9 cellular contexts compared by ENCODE assay signal in the genomic region with DNA sequence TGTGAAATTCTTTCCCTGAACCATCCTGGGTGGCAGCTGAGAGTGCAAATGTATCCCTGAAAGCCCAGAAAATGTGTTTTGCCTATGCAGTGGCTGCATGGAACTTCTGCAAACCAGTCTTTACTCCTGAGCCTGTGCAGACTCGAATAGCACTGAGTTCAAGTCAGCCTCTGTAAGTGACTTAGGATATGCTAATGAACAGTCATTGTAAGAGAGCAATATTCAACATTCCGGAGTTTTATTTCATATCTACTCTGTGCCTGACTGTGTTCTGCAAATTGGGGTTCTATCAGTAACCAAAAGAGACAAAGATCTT.
DNase-seq lines count a peak whose midpoint lies in the region; ATAC-seq, FAIRE-seq and TF ChIP-seq lines count a peak whose summit lies in the region.
"Had no signal": no experiment of that assay in that cellular context is flagged by ENCODE, and none has a peak within 500 bp of the region (broad histone marks: within the 10 kb centered on the region; RNA-seq: fewer than 3 reads in every experiment).

No MANE protein-coding gene starts in this region.

- dilution Hi-C loops in keratinocyte (cut with MboI; ENCODE audit: extremely low pct_ligation_motif_present, low sequenced_read_pairs): no loop called here

- ATAC-seq in SK-N-SH treated with all-trans-retinoic acid at 6 μM for 48 hours (no peak), GM18520 (IDR thresholded peaks at IDR 0.05; ENCODE audit: unreplicated experiment) (no peak)

- H3K4me3 ChIP-seq in SK-N-SH (ENCODE audit: low read depth in 2 of 2, low read length in 1 of 2) (peak overlapping the region in 1 of 2 experiments; percentile 2; a peak in 1 of 4 replicates), adrenal gland (no peak overlapping the region), keratinocyte (ENCODE audit: control insufficient read depth in 2 of 3, extremely low read depth in 1 of 3, insufficient read depth in 2 of 3, low read depth in 1 of 3, low read length in 3 of 3) (peak overlapping the region in 1 of 3 experiments; percentile 22), suprapubic skin (no peak overlapping the region)

- CTCF ChIA-PET in SK-N-SH (lab: Yijun Ruan, JAX): interaction anchor here (0.9 kb wide), 1 partner anchor 162 kb away, joined by 3 read pairs; no protein-coding TSS in a partner anchor

- TF ChIP-seq RAD21 in SK-N-SH (IDR thresholded peaks at IDR 0.05; ENCODE audit: low read length): no peak

- no peaks in the 10 kb centered on the region for H3K79me2 ChIP-seq in SK-N-SH (ENCODE audit: insufficient read depth)
- H3K79me2 ChIP-seq in keratinocyte (ENCODE audit: control insufficient read depth, insufficient read depth, low read length): no peaks in the 10 kb centered on the region

- H3K9me1 ChIP-seq in keratinocyte (ENCODE audit: control insufficient read depth, extremely low read depth, insufficient read depth, low read length): no peaks in the 10 kb centered on the region

- H3K36me3 ChIP-seq in SK-N-SH (replicated peaks in 1 of 2; ENCODE audit: control insufficient read depth in 1 of 2, insufficient read depth in 2 of 2, low read length in 1 of 2) (no peaks in the 10 kb centered on the region), adrenal gland (replicated peaks in 1 of 2) (no peaks in the 10 kb centered on the region), keratinocyte (ENCODE audit: control insufficient read depth in 2 of 2, extremely low read depth in 1 of 2, insufficient read depth in 2 of 2, low read length in 2 of 2) (no peaks in the 10 kb centered on the region), suprapubic skin (no peaks in the 10 kb centered on the region)

- H3K27ac ChIP-seq in SK-N-SH (ENCODE audit: low read depth in 2 of 2, low read length in 1 of 2): peak overlapping the region; percentile 64 to 70; a peak in 3 of 4 replicates
- H3K27ac ChIP-seq in adrenal gland: peak overlapping the region in 3 of 5 donors; percentile 3 to 74 (median 61)
- H3K27ac ChIP-seq in keratinocyte (ENCODE audit: control insufficient read depth, insufficient read depth, low read length): peak overlapping the region; percentile 98
- peak overlapping the region; percentile 78 for H3K27ac ChIP-seq in suprapubic skin

- no peak overlapping the region; the same call in 1 of the 2 replicates for H3K9ac ChIP-seq in SK-N-SH
- peak overlapping the region; percentile 83 for H3K9ac ChIP-seq in keratinocyte (ENCODE audit: control insufficient read depth, extremely low read depth, insufficient read depth, low read length)

- no peak for TF ChIP-seq POLR2A in adrenal gland (IDR thresholded peaks at IDR 0.05)
- no peak for TF ChIP-seq POLR2A in suprapubic skin (IDR thresholded peaks at IDR 0.05)

- H2AFZ ChIP-seq in SK-N-SH (ENCODE audit: low read depth) (no peak overlapping the region), keratinocyte (ENCODE audit: control insufficient read depth, low read length) (no peak overlapping the region)

- DNase-seq in SK-N-SH (no peak), adrenal gland (peak in 1 of 7 donors; percentile 23), keratinocyte (ENCODE audit: low read depth, low spot score) (no peak), suprapubic skin (ENCODE audit: low spot score in 2 of 2) (no peak), cerebellar nuclear complex (lab: John Stamatoyannopoulos, UW) (no peak)
- no peak for DNase-seq in stimulated activated CD4-positive, alpha-beta T cell treated with anti-CD3 and anti-CD28 coated beads, Interleukin-1b, Interleukin-23, amount 100 ng/mL, for 48 hours
- DNase-seq: NCI-H1436 treated with DMSO at 0.1 percent for 48 hours had no signal

- intact Hi-C loops in adrenal gland (cut with DNase I): no loop called here

- H3K4me2 ChIP-seq in SK-N-SH (peak overlapping the region; percentile 69), keratinocyte (ENCODE audit: control insufficient read depth, extremely low read depth, insufficient read depth, low read depth, low read length) (peak overlapping the region; percentile 79)

- POLR2A ChIA-PET in SK-N-SH (lab: Yijun Ruan, JAX): no interaction called here

- H4K20me1 ChIP-seq in SK-N-SH (ENCODE audit: insufficient read depth) (peaks cover 7% of the 10 kb centered on the region; the same call in 1 of the 2 replicates), keratinocyte (ENCODE audit: control insufficient read depth, extremely low read depth, insufficient read depth, low read length) (no peaks in the 10 kb centered on the region)

- FAIRE-seq in keratinocyte (lab: Jason Lieb, UNC): no peak

- no peaks in the 10 kb centered on the region for H3K27me3 ChIP-seq in SK-N-SH (ENCODE audit: insufficient read depth)
- no peaks in the 10 kb centered on the region for H3K27me3 ChIP-seq in adrenal gland
- H3K27me3 ChIP-seq in keratinocyte (ENCODE audit: control insufficient read depth, extremely low read depth, insufficient read depth, low read length): no peaks in the 10 kb centered on the region
- H3K27me3 ChIP-seq in suprapubic skin: no peaks in the 10 kb centered on the region

- TF ChIP-seq EP300 in SK-N-SH (IDR thresholded peaks at IDR 0.05; ENCODE audit: borderline replicate concordance in 1 of 2, low read depth in 1 of 2, low read length in 1 of 2) (no peak), suprapubic skin (IDR thresholded peaks at IDR 0.05) (no peak)

- TF ChIP-seq CTCF in SK-N-SH (IDR thresholded peaks at IDR 0.05) (no peak), adrenal gland (IDR thresholded peaks at IDR 0.05) (no peak), keratinocyte (optimal IDR thresholded peaks at IDR 0.05 in 1 of 3, IDR thresholded peaks at IDR 0.05 in 1 of 3, conservative IDR thresholded peaks at IDR 0.05 in 1 of 3; ENCODE audit: extremely low read depth in 1 of 3, insufficient read depth in 2 of 3, low read length in 3 of 3) (no peak), suprapubic skin (IDR thresholded peaks at IDR 0.05) (no peak)

- H3K4me1 ChIP-seq in SK-N-SH (ENCODE audit: control insufficient read depth in 1 of 2, insufficient read depth in 2 of 2, low read depth in 1 of 2, low read length in 1 of 2) (peaks cover 10 to 17% of the 10 kb centered on the region in 2 experiments), adrenal gland (replicated peaks in 1 of 2) (peaks cover 0 to 23% of the 10 kb centered on the region in 2 donors), keratinocyte (ENCODE audit: control insufficient read depth, extremely low read depth, insufficient read depth, low read length) (peaks cover 48% of the 10 kb centered on the region), suprapubic skin (peaks cover 28% of the 10 kb centered on the region)

- H3K9me3 ChIP-seq in SK-N-SH (no peaks in the 10 kb centered on the region), adrenal gland (replicated peaks in 1 of 3) (no peaks in the 10 kb centered on the region), keratinocyte (ENCODE audit: control insufficient read depth, low read depth, low read length) (no peaks in the 10 kb centered on the region), suprapubic skin (no peaks in the 10 kb centered on the region)

- H3F3A ChIP-seq in SK-N-SH (replicated peaks; ENCODE audit: insufficient read depth): peaks cover 11% of the 10 kb centered on the region

- 52% methylated on average over 2 of the region's 2 CpGs for WGBS in SK-N-SH (ENCODE audit: low lambda C conversion rate)
- 62 to 85% (median 74%) methylated on average over 2 of the region's 2 CpGs for WGBS in adrenal gland, 4 donors
- 57% methylated on average over 2 of the region's 2 CpGs for WGBS in suprapubic skin

- no peaks in the 10 kb centered on the region for H3K9me2 ChIP-seq in SK-N-SH

TF ChIP-seq in SK-N-SH, 30 proteins besides CTCF, POLR2A, EP300 and RAD21 (continues in another document):
- no peak for TF ChIP-seq TEAD4 (IDR thresholded peaks at IDR 0.05; ENCODE audit: borderline replicate concordance, insufficient read depth)
- TF ChIP-seq YY1 (IDR thresholded peaks at IDR 0.05; ENCODE audit: low read depth): no peak
- TF ChIP-seq, protein P1, sequence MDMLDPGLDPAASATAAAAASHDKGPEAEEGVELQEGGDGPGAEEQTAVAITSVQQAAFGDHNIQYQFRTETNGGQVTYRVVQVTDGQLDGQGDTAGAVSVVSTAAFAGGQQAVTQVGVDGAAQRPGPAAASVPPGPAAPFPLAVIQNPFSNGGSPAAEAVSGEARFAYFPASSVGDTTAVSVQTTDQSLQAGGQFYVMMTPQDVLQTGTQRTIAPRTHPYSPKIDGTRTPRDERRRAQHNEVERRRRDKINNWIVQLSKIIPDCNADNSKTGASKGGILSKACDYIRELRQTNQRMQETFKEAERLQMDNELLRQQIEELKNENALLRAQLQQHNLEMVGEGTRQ (IDR thresholded peaks at IDR 0.05; ENCODE audit: borderline replicate concordance, low read depth, low read length): no peak
- no peak for TF ChIP-seq RXRA (IDR thresholded peaks at IDR 0.05; ENCODE audit: borderline replicate concordance, low read depth)
- no peak for TF ChIP-seq GABPA (IDR thresholded peaks at IDR 0.05; ENCODE audit: low read depth)
- no peak for TF ChIP-seq EZH2phosphoT487 (IDR thresholded peaks at IDR 0.05; ENCODE audit: borderline replicate concordance, low read depth)

TF ChIP-seq in SK-N-SH treated with all-trans-retinoic acid at 6 μM for 48 hours, 23 proteins besides CTCF, POLR2A, EP300 and RAD21 (continues in another document):
- TF ChIP-seq, protein P2, sequence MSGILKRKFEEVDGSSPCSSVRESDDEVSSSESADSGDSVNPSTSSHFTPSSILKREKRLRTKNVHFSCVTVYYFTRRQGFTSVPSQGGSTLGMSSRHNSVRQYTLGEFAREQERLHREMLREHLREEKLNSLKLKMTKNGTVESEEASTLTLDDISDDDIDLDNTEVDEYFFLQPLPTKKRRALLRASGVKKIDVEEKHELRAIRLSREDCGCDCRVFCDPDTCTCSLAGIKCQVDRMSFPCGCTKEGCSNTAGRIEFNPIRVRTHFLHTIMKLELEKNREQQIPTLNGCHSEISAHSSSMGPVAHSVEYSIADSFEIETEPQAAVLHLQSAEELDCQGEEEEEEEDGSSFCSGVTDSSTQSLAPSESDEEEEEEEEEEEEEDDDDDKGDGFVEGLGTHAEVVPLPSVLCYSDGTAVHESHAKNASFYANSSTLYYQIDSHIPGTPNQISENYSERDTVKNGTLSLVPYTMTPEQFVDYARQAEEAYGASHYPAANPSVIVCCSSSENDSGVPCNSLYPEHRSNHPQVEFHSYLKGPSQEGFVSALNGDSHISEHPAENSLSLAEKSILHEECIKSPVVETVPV (CRISPR knock-in tag; IDR thresholded peaks at IDR 0.05): no peak
- TF ChIP-seq PPARA (CRISPR knock-in tag; IDR thresholded peaks at IDR 0.05; ENCODE audit: borderline replicate concordance) (no peak), ESRRG (CRISPR knock-in tag; IDR thresholded peaks at IDR 0.05) (no peak), ISL1 (CRISPR knock-in tag; IDR thresholded peaks at IDR 0.05) (no peak)
